2 cellular contexts compared by ENCODE assay signal in the genomic region with DNA sequence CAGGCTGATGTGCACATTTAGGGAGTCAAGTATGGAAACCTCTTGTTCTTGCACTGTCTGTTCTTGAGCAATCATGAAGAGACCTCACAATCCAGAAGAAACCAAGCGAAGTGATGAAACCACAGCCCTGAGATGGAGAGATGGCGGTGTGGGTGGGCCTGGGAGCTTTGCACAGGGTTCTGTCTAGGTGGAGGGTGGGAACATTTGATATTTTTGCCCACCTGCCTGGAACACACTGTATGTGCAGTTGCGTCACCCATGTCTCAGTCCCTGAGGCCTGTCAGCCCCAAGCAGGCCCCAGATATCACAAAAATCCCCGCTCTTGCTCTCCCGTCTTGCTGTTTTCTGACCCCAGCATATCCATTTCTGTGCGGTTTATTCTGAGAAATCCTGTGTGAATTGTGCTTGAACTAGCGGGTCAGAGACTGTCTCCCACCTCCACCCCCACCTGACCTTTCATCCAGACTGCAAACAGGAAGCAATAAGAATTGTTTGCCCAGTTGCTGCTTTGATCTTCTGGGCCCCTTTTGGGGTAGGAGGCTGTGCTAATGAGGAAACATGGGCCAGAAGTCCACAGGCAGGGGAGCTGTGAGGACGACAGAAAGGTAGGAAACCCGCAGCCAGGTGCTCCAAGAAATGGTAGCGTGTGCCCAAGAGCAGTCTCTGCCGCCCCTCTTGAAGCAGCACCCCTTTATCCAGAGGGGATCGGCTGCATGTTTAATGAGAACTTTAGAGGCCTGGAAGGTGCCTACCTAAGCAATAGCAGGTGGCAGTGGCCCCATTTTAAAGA.
TF ChIP-seq lines count a peak whose summit lies in the region.

No MANE protein-coding gene starts in this region.

TF ChIP-seq in HCT116, 20 proteins besides CTCF, POLR2A, EP300 and RAD21:
- peak; percentile 18 for TF ChIP-seq TCF7L2 (IDR thresholded peaks at IDR 0.05; ENCODE audit: borderline replicate concordance, extremely low read depth, insufficient read depth, insufficient read length)
- TF ChIP-seq, protein P1, sequence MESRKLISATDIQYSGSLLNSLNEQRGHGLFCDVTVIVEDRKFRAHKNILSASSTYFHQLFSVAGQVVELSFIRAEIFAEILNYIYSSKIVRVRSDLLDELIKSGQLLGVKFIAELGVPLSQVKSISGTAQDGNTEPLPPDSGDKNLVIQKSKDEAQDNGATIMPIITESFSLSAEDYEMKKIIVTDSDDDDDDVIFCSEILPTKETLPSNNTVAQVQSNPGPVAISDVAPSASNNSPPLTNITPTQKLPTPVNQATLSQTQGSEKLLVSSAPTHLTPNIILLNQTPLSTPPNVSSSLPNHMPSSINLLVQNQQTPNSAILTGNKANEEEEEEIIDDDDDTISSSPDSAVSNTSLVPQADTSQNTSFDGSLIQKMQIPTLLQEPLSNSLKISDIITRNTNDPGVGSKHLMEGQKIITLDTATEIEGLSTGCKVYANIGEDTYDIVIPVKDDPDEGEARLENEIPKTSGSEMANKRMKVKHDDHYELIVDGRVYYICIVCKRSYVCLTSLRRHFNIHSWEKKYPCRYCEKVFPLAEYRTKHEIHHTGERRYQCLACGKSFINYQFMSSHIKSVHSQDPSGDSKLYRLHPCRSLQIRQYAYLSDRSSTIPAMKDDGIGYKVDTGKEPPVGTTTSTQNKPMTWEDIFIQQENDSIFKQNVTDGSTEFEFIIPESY (IDR thresholded peaks at IDR 0.05; ENCODE audit: extremely low read depth, insufficient replicate concordance, low read length), result no peak

TF ChIP-seq in HepG2, 621 proteins besides CTCF, POLR2A, EP300 and RAD21 (continues in another document):
- TF ChIP-seq ZNF543 (CRISPR knock-in tag; IDR thresholded peaks at IDR 0.05) (peak; percentile 98), MIXL1 (CRISPR knock-in tag; IDR thresholded peaks at IDR 0.05) (peak; percentile 100), ZNF501 (CRISPR knock-in tag; IDR thresholded peaks at IDR 0.05) (peak; percentile 97), NPAS2 (CRISPR knock-in tag; IDR thresholded peaks at IDR 0.05; ENCODE audit: borderline replicate concordance) (no peak), ZNF337 (CRISPR knock-in tag; IDR thresholded peaks at IDR 0.05; ENCODE audit: borderline replicate concordance, low read depth) (peak; percentile 88; the same call in 1 of the 2 replicates), ZNF850 (CRISPR knock-in tag; conservative IDR thresholded peaks at IDR 0.05) (no peak), ZNF841 (CRISPR knock-in tag; IDR thresholded peaks at IDR 0.05; ENCODE audit: borderline replicate concordance) (no peak), ZNF775 (CRISPR knock-in tag; IDR thresholded peaks at IDR 0.05; ENCODE audit: borderline replicate concordance) (peak; percentile 90), PHF5A (CRISPR knock-in tag; IDR thresholded peaks at IDR 0.05; ENCODE audit: low read depth, unreplicated experiment) (peak; percentile 98), IRX3 (CRISPR knock-in tag; IDR thresholded peaks at IDR 0.05; ENCODE audit: borderline replicate concordance, low read depth) (no peak), FOXA1 (IDR thresholded peaks at IDR 0.05) (no peak; the same call in 1 of the 2 replicates), FOXA1 (CRISPR knock-in tag; IDR thresholded peaks at IDR 0.05) (peak; percentile 99), ZNF180 (CRISPR knock-in tag; IDR thresholded peaks at IDR 0.05; ENCODE audit: borderline replicate concordance, low read depth) (0 out of 2 replicates have a peak, but pooled peaks have one; percentile 79), ZC3H4 (CRISPR knock-in tag; IDR thresholded peaks at IDR 0.05; ENCODE audit: borderline replicate concordance) (no peak), ZNF274 (CRISPR knock-in tag; IDR thresholded peaks at IDR 0.05) (peak; percentile 77; the same call in 1 of the 2 replicates), SIX1 (CRISPR knock-in tag; IDR thresholded peaks at IDR 0.05; ENCODE audit: borderline replicate concordance) (peak; percentile 95), ZNF749 (CRISPR knock-in tag; IDR thresholded peaks at IDR 0.05; ENCODE audit: borderline replicate concordance) (peak; percentile 92; the same call in 1 of the 2 replicates), KAT8 (CRISPR knock-in tag; IDR thresholded peaks at IDR 0.05) (peak; percentile 94), CBX5 (CRISPR knock-in tag; IDR thresholded peaks at IDR 0.05; ENCODE audit: borderline replicate concordance) (peak; percentile 98), ZNF232 (CRISPR knock-in tag; IDR thresholded peaks at IDR 0.05; ENCODE audit: borderline replicate concordance) (peak; percentile 98; the same call in 1 of the 2 replicates), STAG1 (CRISPR knock-in tag; IDR thresholded peaks at IDR 0.05) (peak; percentile 73), GLI4 (CRISPR knock-in tag; IDR thresholded peaks at IDR 0.05; ENCODE audit: borderline replicate concordance) (peak; percentile 56; the same call in 1 of the 2 replicates), ZBTB20 (CRISPR knock-in tag; IDR thresholded peaks at IDR 0.05; ENCODE audit: borderline replicate concordance, low read depth) (peak; percentile 97)
- TF ChIP-seq, protein P2, sequence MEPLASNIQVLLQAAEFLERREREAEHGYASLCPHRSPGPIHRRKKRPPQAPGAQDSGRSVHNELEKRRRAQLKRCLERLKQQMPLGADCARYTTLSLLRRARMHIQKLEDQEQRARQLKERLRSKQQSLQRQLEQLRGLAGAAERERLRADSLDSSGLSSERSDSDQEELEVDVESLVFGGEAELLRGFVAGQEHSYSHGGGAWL (CRISPR knock-in tag; IDR thresholded peaks at IDR 0.05), result peak; percentile 68; the same call in 1 of the 2 replicates
- TF ChIP-seq, protein P3, sequence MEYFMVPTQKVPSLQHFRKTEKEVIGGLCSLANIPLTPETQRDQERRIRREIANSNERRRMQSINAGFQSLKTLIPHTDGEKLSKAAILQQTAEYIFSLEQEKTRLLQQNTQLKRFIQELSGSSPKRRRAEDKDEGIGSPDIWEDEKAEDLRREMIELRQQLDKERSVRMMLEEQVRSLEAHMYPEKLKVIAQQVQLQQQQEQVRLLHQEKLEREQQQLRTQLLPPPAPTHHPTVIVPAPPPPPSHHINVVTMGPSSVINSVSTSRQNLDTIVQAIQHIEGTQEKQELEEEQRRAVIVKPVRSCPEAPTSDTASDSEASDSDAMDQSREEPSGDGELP (IDR thresholded peaks at IDR 0.05; ENCODE audit: borderline replicate concordance, low read depth), result peak; percentile 88
- TF ChIP-seq, protein P4, sequence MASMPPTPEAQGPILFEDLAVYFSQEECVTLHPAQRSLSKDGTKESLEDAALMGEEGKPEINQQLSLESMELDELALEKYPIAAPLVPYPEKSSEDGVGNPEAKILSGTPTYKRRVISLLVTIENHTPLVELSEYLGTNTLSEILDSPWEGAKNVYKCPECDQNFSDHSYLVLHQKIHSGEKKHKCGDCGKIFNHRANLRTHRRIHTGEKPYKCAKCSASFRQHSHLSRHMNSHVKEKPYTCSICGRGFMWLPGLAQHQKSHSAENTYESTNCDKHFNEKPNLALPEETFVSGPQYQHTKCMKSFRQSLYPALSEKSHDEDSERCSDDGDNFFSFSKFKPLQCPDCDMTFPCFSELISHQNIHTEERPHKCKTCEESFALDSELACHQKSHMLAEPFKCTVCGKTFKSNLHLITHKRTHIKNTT (CRISPR knock-in tag; IDR thresholded peaks at IDR 0.05), result peak; percentile 85; the same call in 1 of the 2 replicates
- TF ChIP-seq, protein P5, sequence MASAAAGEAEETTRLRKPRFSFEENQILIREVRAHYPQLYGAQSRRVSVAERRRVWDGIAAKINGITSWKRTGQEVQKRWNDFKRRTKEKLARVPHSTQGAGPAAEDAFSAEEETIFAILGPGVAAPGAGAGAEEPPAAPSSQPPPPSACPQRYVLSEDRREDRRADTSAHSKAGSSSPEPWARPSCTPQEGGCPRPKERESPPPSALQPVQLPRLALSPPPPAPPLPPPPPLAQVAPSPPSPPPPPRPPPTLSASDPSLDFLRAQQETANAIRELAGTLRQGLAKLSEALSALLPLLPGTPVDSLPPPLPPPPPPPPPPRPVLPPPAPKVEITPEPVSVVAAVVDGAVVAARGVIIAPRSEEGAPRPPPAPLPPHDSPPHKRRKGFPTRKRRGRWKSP (CRISPR knock-in tag; IDR thresholded peaks at IDR 0.05), result peak; percentile 96
- TF ChIP-seq, protein P6, sequence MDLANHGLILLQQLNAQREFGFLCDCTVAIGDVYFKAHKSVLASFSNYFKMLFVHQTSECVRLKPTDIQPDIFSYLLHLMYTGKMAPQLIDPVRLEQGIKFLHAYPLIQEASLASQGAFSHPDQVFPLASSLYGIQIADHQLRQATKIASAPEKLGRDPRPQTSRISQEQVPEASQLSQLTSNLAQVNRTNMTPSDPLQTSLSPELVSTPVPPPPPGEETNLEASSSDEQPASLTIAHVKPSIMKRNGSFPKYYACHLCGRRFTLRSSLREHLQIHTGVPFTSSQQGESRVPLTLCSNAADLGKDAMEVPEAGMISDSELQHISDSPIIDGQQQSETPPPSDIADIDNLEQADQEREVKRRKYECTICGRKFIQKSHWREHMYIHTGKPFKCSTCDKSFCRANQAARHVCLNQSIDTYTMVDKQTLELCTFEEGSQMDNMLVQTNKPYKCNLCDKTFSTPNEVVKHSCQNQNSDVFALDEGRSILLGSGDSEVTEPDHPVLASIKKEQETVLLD (CRISPR knock-in tag; IDR thresholded peaks at IDR 0.05; ENCODE audit: low read depth), result peak; percentile 76; the same call in 1 of the 2 replicates
- TF ChIP-seq, protein P7, sequence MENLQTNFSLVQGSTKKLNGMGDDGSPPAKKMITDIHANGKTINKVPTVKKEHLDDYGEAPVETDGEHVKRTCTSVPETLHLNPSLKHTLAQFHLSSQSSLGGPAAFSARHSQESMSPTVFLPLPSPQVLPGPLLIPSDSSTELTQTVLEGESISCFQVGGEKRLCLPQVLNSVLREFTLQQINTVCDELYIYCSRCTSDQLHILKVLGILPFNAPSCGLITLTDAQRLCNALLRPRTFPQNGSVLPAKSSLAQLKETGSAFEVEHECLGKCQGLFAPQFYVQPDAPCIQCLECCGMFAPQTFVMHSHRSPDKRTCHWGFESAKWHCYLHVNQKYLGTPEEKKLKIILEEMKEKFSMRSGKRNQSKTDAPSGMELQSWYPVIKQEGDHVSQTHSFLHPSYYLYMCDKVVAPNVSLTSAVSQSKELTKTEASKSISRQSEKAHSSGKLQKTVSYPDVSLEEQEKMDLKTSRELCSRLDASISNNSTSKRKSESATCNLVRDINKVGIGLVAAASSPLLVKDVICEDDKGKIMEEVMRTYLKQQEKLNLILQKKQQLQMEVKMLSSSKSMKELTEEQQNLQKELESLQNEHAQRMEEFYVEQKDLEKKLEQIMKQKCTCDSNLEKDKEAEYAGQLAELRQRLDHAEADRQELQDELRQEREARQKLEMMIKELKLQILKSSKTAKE (CRISPR knock-in tag; IDR thresholded peaks at IDR 0.05; ENCODE audit: borderline replicate concordance), result peak; percentile 100
- TF ChIP-seq, protein P8, sequence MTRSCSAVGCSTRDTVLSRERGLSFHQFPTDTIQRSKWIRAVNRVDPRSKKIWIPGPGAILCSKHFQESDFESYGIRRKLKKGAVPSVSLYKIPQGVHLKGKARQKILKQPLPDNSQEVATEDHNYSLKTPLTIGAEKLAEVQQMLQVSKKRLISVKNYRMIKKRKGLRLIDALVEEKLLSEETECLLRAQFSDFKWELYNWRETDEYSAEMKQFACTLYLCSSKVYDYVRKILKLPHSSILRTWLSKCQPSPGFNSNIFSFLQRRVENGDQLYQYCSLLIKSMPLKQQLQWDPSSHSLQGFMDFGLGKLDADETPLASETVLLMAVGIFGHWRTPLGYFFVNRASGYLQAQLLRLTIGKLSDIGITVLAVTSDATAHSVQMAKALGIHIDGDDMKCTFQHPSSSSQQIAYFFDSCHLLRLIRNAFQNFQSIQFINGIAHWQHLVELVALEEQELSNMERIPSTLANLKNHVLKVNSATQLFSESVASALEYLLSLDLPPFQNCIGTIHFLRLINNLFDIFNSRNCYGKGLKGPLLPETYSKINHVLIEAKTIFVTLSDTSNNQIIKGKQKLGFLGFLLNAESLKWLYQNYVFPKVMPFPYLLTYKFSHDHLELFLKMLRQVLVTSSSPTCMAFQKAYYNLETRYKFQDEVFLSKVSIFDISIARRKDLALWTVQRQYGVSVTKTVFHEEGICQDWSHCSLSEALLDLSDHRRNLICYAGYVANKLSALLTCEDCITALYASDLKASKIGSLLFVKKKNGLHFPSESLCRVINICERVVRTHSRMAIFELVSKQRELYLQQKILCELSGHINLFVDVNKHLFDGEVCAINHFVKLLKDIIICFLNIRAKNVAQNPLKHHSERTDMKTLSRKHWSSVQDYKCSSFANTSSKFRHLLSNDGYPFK (CRISPR knock-in tag; IDR thresholded peaks at IDR 0.05; ENCODE audit: borderline replicate concordance), result peak; percentile 79; the same call in 1 of the 2 replicates
- TF ChIP-seq, protein P9, sequence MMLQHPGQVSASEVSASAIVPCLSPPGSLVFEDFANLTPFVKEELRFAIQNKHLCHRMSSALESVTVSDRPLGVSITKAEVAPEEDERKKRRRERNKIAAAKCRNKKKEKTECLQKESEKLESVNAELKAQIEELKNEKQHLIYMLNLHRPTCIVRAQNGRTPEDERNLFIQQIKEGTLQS (CRISPR knock-in tag; IDR thresholded peaks at IDR 0.05), result peak; percentile 81; the same call in 1 of the 2 replicates
- TF ChIP-seq, protein P10, sequence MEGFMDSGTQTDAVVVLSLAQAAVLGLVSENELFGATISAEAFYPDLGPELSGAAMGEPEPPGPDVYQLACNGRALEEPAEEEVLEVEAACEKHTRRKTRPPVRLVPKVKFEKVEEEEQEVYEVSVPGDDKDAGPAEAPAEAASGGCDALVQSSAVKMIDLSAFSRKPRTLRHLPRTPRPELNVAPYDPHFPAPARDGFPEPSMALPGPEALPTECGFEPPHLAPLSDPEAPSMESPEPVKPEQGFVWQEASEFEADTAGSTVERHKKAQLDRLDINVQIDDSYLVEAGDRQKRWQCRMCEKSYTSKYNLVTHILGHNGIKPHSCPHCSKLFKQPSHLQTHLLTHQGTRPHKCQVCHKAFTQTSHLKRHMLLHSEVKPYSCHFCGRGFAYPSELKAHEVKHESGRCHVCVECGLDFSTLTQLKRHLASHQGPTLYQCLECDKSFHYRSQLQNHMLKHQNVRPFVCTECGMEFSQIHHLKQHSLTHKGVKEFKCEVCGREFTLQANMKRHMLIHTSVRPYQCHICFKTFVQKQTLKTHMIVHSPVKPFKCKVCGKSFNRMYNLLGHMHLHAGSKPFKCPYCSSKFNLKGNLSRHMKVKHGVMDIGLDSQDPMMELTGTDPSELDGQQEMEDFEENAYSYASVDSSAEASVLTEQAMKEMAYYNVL (CRISPR knock-in tag; IDR thresholded peaks at IDR 0.05; ENCODE audit: borderline replicate concordance), result peak; percentile 99
- TF ChIP-seq, protein P11, sequence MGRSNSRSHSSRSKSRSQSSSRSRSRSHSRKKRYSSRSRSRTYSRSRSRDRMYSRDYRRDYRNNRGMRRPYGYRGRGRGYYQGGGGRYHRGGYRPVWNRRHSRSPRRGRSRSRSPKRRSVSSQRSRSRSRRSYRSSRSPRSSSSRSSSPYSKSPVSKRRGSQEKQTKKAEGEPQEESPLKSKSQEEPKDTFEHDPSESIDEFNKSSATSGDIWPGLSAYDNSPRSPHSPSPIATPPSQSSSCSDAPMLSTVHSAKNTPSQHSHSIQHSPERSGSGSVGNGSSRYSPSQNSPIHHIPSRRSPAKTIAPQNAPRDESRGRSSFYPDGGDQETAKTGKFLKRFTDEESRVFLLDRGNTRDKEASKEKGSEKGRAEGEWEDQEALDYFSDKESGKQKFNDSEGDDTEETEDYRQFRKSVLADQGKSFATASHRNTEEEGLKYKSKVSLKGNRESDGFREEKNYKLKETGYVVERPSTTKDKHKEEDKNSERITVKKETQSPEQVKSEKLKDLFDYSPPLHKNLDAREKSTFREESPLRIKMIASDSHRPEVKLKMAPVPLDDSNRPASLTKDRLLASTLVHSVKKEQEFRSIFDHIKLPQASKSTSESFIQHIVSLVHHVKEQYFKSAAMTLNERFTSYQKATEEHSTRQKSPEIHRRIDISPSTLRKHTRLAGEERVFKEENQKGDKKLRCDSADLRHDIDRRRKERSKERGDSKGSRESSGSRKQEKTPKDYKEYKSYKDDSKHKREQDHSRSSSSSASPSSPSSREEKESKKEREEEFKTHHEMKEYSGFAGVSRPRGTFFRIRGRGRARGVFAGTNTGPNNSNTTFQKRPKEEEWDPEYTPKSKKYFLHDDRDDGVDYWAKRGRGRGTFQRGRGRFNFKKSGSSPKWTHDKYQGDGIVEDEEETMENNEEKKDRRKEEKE (IDR thresholded peaks at IDR 0.05), result no peak
